In the genomic region with DNA sequence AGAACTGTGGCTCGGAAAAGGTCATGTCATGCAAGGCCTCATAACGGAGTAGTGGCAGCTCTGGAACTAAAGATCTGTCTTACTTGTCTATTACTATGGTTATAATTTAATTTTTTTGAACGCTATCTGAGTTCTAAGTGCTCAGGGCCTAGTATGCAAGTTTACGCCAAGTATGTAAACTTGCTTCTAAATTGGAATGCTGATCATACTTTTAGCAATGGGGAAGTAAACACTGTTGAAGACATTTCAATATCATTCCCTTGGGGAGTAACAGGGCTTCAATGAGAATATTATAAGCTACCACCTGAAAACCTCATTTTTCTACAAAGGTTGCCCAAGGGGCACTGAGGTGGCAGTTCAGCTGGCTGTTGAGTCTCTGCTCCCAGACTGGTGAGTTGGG, we compare ENCODE assay signal across 11 cellular contexts.
DNase-seq lines count a peak whose midpoint lies in the region; ATAC-seq and TF ChIP-seq lines count a peak whose summit lies in the region.
"Had no signal": no experiment of that assay in that cellular context is flagged by ENCODE, and none has a peak within 500 bp of the region (broad histone marks: within the 10 kb centered on the region; RNA-seq: fewer than 3 reads in every experiment).

No MANE protein-coding gene starts in this region.

- DNase-seq in Karpas-422: peak; percentile 69
- peak; percentile 41 for DNase-seq in germinal center (ENCODE audit: low spot score)
- DNase-seq in gastrocnemius medialis: no peak
- no peak for DNase-seq in BE2C
- no peak for DNase-seq in HEK293T (ENCODE audit: extremely low spot score)
- no peak for DNase-seq in activated T-cell treated with anti-CD3 and anti-CD28 coated beads, Interleukin-2, amount 50 U/mL, for 48 hours
- DNase-seq: CD4-positive, CD25-positive, alpha-beta regulatory T cell; DMS53; GF-D8; HCEC 1CT had no signal

- H3K9me2 ChIP-seq in Karpas-422 (replicated peaks; ENCODE audit: insufficient read depth, low read length): no peaks in the 10 kb centered on the region

- no peak for TF ChIP-seq POLR2A in gastrocnemius medialis (IDR thresholded peaks at IDR 0.05)

- intact Hi-C loops in gastrocnemius medialis (cut with DNase I; ENCODE audit: low total_unique reads): loop anchor here (5.0 kb wide), 2 partner anchors 44 to 79 kb away; a partner anchor contains a TSS

- peaks cover 18% of the 10 kb centered on the region for H4K20me1 ChIP-seq in Karpas-422 (ENCODE audit: insufficient read depth, low read depth, low read length)

- H3K27ac ChIP-seq in Karpas-422 (ENCODE audit: low read length) (no peak overlapping the region), gastrocnemius medialis (peak overlapping the region; percentile 82 to 92 (median 88))
- H3K27ac ChIP-seq: A549 had no signal

- no peaks in the 10 kb centered on the region for H3K27me3 ChIP-seq in Karpas-422 (ENCODE audit: low read length)
- no peaks in the 10 kb centered on the region for H3K27me3 ChIP-seq in gastrocnemius medialis
- no peaks in the 10 kb centered on the region for H3K27me3 ChIP-seq in BE2C

- H3K9me3 ChIP-seq in Karpas-422 (ENCODE audit: low read length) (no peaks in the 10 kb centered on the region), gastrocnemius medialis (no peaks in the 10 kb centered on the region), BE2C (no peaks in the 10 kb centered on the region)
- H3K9me3 ChIP-seq: A549 had no signal

- POLR2A ChIA-PET in HEK293T (lab: Yijun Ruan, JAX): no interaction called here

- H3K36me3 ChIP-seq in Karpas-422 (ENCODE audit: insufficient read depth, low read length) (no peaks in the 10 kb centered on the region), gastrocnemius medialis (no peaks in the 10 kb centered on the region), BE2C (no peaks in the 10 kb centered on the region; the same call in 1 of the 2 replicates)

- H3K79me2 ChIP-seq in Karpas-422 (ENCODE audit: low read length): peaks cover 10% of the 10 kb centered on the region; the same call in 1 of the 2 replicates

- peak overlapping the region; percentile 16 for H3K4me2 ChIP-seq in Karpas-422 (ENCODE audit: low read depth, low read length, poor library complexity, severe bottlenecking)
- H3K4me2 ChIP-seq: A549 had no signal

- H3K4me3 ChIP-seq in Karpas-422 (ENCODE audit: low read length): no peak overlapping the region
- no peak overlapping the region for H3K4me3 ChIP-seq in gastrocnemius medialis
- no peak overlapping the region for H3K4me3 ChIP-seq in BE2C (ENCODE audit: low read depth, low read length)
- H3K4me3 ChIP-seq: A549 had no signal

- H3K9ac ChIP-seq in Karpas-422 (ENCODE audit: low read length): no peak overlapping the region

- no peak overlapping the region for H2AFZ ChIP-seq in Karpas-422 (ENCODE audit: low read length)

- ATAC-seq in gastrocnemius medialis: no peak
- ATAC-seq: A549 had no signal

- peaks cover 25% of the 10 kb centered on the region for H3K4me1 ChIP-seq in Karpas-422 (ENCODE audit: low read length)
- H3K4me1 ChIP-seq in gastrocnemius medialis: peaks cover 49 to 69% of the 10 kb centered on the region in 2 donors
- H3K4me1 ChIP-seq in BE2C: no peaks in the 10 kb centered on the region
- H3K4me1 ChIP-seq: A549 had no signal

- no peak for TF ChIP-seq CTCF in gastrocnemius medialis (IDR thresholded peaks at IDR 0.05 in 4 of 5, conservative IDR thresholded peaks at IDR 0.05 in 1 of 5)
- no peak for TF ChIP-seq CTCF in BE2C (IDR thresholded peaks at IDR 0.05; ENCODE audit: low read depth, low read length)

- in situ Hi-C loops in gastrocnemius medialis (cut with MboI; ENCODE audit: low sequenced_read_pairs in 4 of 4): no loop called here

- CTCF ChIA-PET in HEK293T (lab: Yijun Ruan, JAX): interaction anchor here (0.9 kb wide), 1 partner anchor 13 kb away, joined by 3 read pairs; no protein-coding TSS in a partner anchor

TF ChIP-seq in HEK293T, 16 proteins besides CTCF, POLR2A, EP300 and RAD21:
- TF ChIP-seq NFRKB (IDR thresholded peaks at IDR 0.05) (no peak), L3MBTL2 (conservative IDR thresholded peaks at IDR 0.05) (no peak), BHLHE40 (IDR thresholded peaks at IDR 0.05; ENCODE audit: borderline replicate concordance) (no peak), ELF4 (IDR thresholded peaks at IDR 0.05) (no peak), ZNF384 (IDR thresholded peaks at IDR 0.05) (no peak)

Comparison
In these comparisons a context has a peak if more than half of its experiments do, and no peak if none do; other contexts are left out.
1. DNase-seq: peak in Karpas-422 (single experiment) and germinal center (single experiment); none in gastrocnemius medialis (0 of 2), BE2C (single experiment), HEK293T (single experiment) and activated T-cell treated with anti-CD3 and anti-CD28 coated beads, Interleukin-2, amount 50 U/mL, for 48 hours (0 of 2).